2 cellular contexts compared by ENCODE assay signal in genomic region chr9:14133394-14133793, GRCh38.
TF ChIP-seq lines count a peak whose summit lies in the region.

No MANE protein-coding gene starts in this region.

TF ChIP-seq in SK-N-SH treated with all-trans-retinoic acid at 6 μM for 48 hours, 23 proteins besides CTCF, POLR2A, EP300 and RAD21:
- no peak for TF ChIP-seq ZNF565 (CRISPR knock-in tag; conservative IDR thresholded peaks at IDR 0.05; ENCODE audit: low read depth)
- no peak for TF ChIP-seq TSHZ2 (CRISPR knock-in tag; IDR thresholded peaks at IDR 0.05)
- TF ChIP-seq ZFP30 (CRISPR knock-in tag; IDR thresholded peaks at IDR 0.05), result no peak
- no peak for TF ChIP-seq ARNTL (CRISPR knock-in tag; IDR thresholded peaks at IDR 0.05; ENCODE audit: borderline replicate concordance, low read depth)
- TF ChIP-seq PATZ1 (CRISPR knock-in tag; IDR thresholded peaks at IDR 0.05; ENCODE audit: borderline replicate concordance), result no peak

TF ChIP-seq in SK-N-SH, 30 proteins besides CTCF, POLR2A, EP300 and RAD21:
- TF ChIP-seq ZBTB33 (IDR thresholded peaks at IDR 0.05; ENCODE audit: borderline replicate concordance, low read depth) (no peak), JUND (IDR thresholded peaks at IDR 0.05) (no peak), RXRA (IDR thresholded peaks at IDR 0.05; ENCODE audit: borderline replicate concordance, low read depth) (no peak), FOXJ3 (CRISPR knock-in tag; IDR thresholded peaks at IDR 0.05) (no peak), RFX5 (IDR thresholded peaks at IDR 0.05; ENCODE audit: low read length) (no peak), MAX (IDR thresholded peaks at IDR 0.05; ENCODE audit: low read depth) (no peak)
TF ChIP-seq in SK-N-SH: peak in this region for 0.
